7 cellular contexts compared by ENCODE assay signal in the genomic region with DNA sequence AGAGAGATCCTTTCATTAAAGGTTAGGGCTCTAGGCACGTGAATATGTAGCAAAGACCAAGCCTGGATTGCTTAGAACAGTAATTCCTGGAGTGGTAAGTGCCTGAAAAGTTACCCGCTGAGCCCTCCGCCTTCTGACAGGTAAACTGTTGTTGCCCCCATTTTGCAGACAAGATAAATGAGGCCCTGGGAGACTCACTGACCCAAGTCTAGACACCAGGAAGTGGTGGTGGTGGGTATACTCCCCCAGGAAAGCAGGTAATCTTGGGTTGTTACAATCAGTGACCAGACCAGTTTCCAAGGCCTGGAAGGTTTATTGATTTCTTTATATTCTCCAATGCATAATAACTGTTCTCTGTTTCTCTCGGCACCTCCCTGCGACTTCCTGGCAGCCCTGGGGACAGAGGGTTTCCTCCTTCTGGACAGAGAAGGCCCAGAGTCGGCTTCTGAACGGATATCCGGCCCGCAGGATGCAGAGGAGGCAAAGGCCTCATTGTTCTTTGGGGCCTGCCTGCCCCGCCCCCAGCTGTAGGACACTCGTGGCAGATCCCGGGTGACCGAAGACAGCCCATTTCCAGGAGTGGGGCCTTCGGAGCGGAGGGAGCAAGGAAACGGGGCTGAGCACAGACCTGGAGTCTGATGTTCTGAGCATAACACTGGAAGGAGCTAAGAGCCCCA. TPM values are rescaled to one million over a fixed set of nuclear protein-coding genes. Genes with fewer than 3 reads are reported as not detected.
A peak's percentile ranks its signal among the peaks of the same experiment; 100 is the strongest.
DNase-seq lines count a peak whose midpoint lies in the region; ATAC-seq, FAIRE-seq and TF ChIP-seq lines count a peak whose summit lies in the region.

No MANE protein-coding gene starts in this region.

- H3K27me3 ChIP-seq in mammary epithelial cell (ENCODE audit: insufficient read depth, low read length): no peaks in the 10 kb centered on the region

- no peak for TF ChIP-seq CTCF in mammary epithelial cell (conservative IDR thresholded peaks at IDR 0.05 in 1 of 2, IDR thresholded peaks at IDR 0.05 in 1 of 2; ENCODE audit: extremely low read depth in 1 of 2, insufficient read depth in 1 of 2, low read depth in 1 of 2, low read length in 2 of 2)
- no peak for TF ChIP-seq CTCF in kidney (IDR thresholded peaks at IDR 0.05; ENCODE audit: borderline replicate concordance, extremely low read depth, insufficient read depth)

- peak overlapping the region; percentile 93 for H2AFZ ChIP-seq in mammary epithelial cell (ENCODE audit: low read depth, low read length)

- ATAC-seq in GM18511 (IDR thresholded peaks at IDR 0.05; ENCODE audit: unreplicated experiment): peak; percentile 35
- ATAC-seq in HG03139 (IDR thresholded peaks at IDR 0.05; ENCODE audit: unreplicated experiment): peak; percentile 26

- DNase-seq in T-helper 1 cell (peak; percentile 23 to 66 (median 26)), mammary epithelial cell (peak; percentile 30), kidney (peak; percentile 91), COR-L47 (lab: John Stamatoyannopoulos, UW) (no peak)
- DNase-seq in stimulated activated CD4-positive, alpha-beta T cell treated with anti-CD3 and anti-CD28 coated beads, Interleukin-1b, Interleukin-23, amount 100 ng/mL, for 48 hours: peak; percentile 48

- intact Hi-C loops in mammary epithelial cell (cut with micrococcal nuclease): loop anchor here (1.0 to 5.0 kb wide), 5 partner anchors 39 to 391 kb away; a partner anchor contains a TSS
- intact Hi-C loops in kidney (cut with DNase I): loop anchor here (10.0 kb wide), 1 partner anchor 239 kb away; no protein-coding TSS in a partner anchor

- dilution Hi-C loops in mammary epithelial cell (cut with HindIII; ENCODE audit: low sequenced_read_pairs): no loop called here

- CTCF ChIA-PET in mammary epithelial cell (lab: Charles Lee; ENCODE audit: low non-redundant PET): interaction anchor here (0.6 to 1.4 kb wide), 2 partner anchors 44 to 239 kb away, joined by 3 to 4 read pairs; no protein-coding TSS in a partner anchor

- H3K4me3 ChIP-seq in mammary epithelial cell (replicated peaks in 1 of 3; ENCODE audit: insufficient read depth in 1 of 3, low read depth in 2 of 3, low read length in 3 of 3) (peak overlapping the region in 2 of 3 experiments; percentile 23 to 79), kidney (ENCODE audit: low read length in 2 of 2) (peak overlapping the region; percentile 42 to 58)

- no peaks in the 10 kb centered on the region for H3K9me3 ChIP-seq in mammary epithelial cell (replicated peaks; ENCODE audit: insufficient read depth, low read length)
- no peaks in the 10 kb centered on the region for H3K9me3 ChIP-seq in kidney (ENCODE audit: control insufficient read depth in 1 of 2, low read length in 2 of 2)

- H3K4me1 ChIP-seq in mammary epithelial cell (ENCODE audit: insufficient read depth, low read length): peaks cover 30% of the 10 kb centered on the region
- peaks cover 0 to 13% of the 10 kb centered on the region in 2 donors for H3K4me1 ChIP-seq in kidney (ENCODE audit: control insufficient read depth in 1 of 2, insufficient read depth in 1 of 2, low read depth in 1 of 2, low read length in 2 of 2)

- FAIRE-seq in kidney (lab: Jason Lieb, UNC): no peak

- in situ Hi-C loops in mammary epithelial cell (cut with MboI; ENCODE audit: low sequenced_read_pairs in 2 of 2): no loop called here

- H3K9ac ChIP-seq in mammary epithelial cell (ENCODE audit: insufficient read depth, low read length) (peak overlapping the region; percentile 28), kidney (ENCODE audit: low read length in 2 of 2) (peak overlapping the region; percentile 8 to 37)

- no TSS peak for BruUV-seq in mammary epithelial cell (replicated peaks; lab: Mats Ljungman, UMichigan)

- WGBS in mammary epithelial cell (ENCODE audit: low coverage, missing lambda C conversion rate): 30% methylated on average over 12 of the region's 16 CpGs

- peak overlapping the region; percentile 41 for H3K27ac ChIP-seq in mammary epithelial cell (ENCODE audit: insufficient read depth, low read depth, low read length)
- peak overlapping the region; percentile 90 to 91 for H3K27ac ChIP-seq in kidney (ENCODE audit: low read depth in 2 of 2, low read length in 2 of 2)

- H4K20me1 ChIP-seq in mammary epithelial cell (ENCODE audit: insufficient read depth, low read length): no peaks in the 10 kb centered on the region

- H3K36me3 ChIP-seq in mammary epithelial cell (ENCODE audit: insufficient read depth, low read length) (no peaks in the 10 kb centered on the region), kidney (ENCODE audit: control insufficient read depth in 1 of 2, insufficient read depth in 2 of 2, low read length in 2 of 2) (no peaks in the 10 kb centered on the region)

- peak overlapping the region; percentile 87 for H3K4me2 ChIP-seq in mammary epithelial cell (ENCODE audit: insufficient read depth, low read depth, low read length)

- peaks cover 14% of the 10 kb centered on the region for H3K79me2 ChIP-seq in mammary epithelial cell (ENCODE audit: insufficient read depth, low read length)

RNA-seq across cellular contexts. Expression of a gene that starts 1.3 kb away (rescaled TPM):
- 1 to 10 TPM; 1.2 to 6.9 TPM for total RNA-seq in mammary epithelial cell
- polyA plus RNA-seq in mammary epithelial cell: 4.0 TPM
- polyA minus RNA-seq in mammary epithelial cell: 2.5 TPM
- 18.7 TPM for total RNA-seq in kidney
- polyA plus RNA-seq in kidney (ENCODE audit: insufficient read depth, low read depth, low replicate concordance): 7.3 TPM

RNA-seq across cellular contexts. Expression of a gene that starts 27.5 kb away (rescaled TPM):
- 100 to 1,000 TPM in 1 of 2 donors, 10 to 100 TPM in 1; 96.6 to 125 TPM for total RNA-seq in mammary epithelial cell
- 167 TPM for polyA plus RNA-seq in mammary epithelial cell
- 144 TPM for polyA minus RNA-seq in mammary epithelial cell
- total RNA-seq in kidney: 118 TPM
- 294 TPM for polyA plus RNA-seq in kidney (ENCODE audit: insufficient read depth, low read depth, low replicate concordance)

RNA-seq across cellular contexts. Expression of a gene that starts 40.5 kb away (rescaled TPM):
- 10 to 100 TPM; 11.3 to 22.6 TPM for total RNA-seq in mammary epithelial cell
- polyA plus RNA-seq in mammary epithelial cell: 15.7 TPM
- 44.1 TPM for polyA minus RNA-seq in mammary epithelial cell
- total RNA-seq in kidney: 21.9 TPM
- 59.7 TPM for polyA plus RNA-seq in kidney (ENCODE audit: insufficient read depth, low read depth, low replicate concordance)
